ENCODE assay signal across 18 cellular contexts in genomic region chr21:25243809-25244208, GRCh38.
"Had no signal": no experiment of that assay in that cellular context is flagged by ENCODE, and none has a peak within 500 bp of the region (broad histone marks: within the 10 kb centered on the region; RNA-seq: fewer than 3 reads in every experiment).

No MANE protein-coding gene starts in this region.

- H3K27ac ChIP-seq: cardiac muscle cell, foreskin keratinocyte, left lung, right lobe of liver, tibial nerve had no signal

- H3K4me3 ChIP-seq: cardiac muscle cell, left lung, lung, mucosa of descending colon, right lobe of liver, tibial nerve had no signal

- DNase-seq: activated CD4-positive, alpha-beta T cell treated with anti-CD3 and anti-CD28 coated beads for 36 hours; activated CD4-positive, CD25-positive, alpha-beta regulatory T cell; activated effector memory CD4-positive, alpha-beta T cell treated with Interleukin-2 at 50 U/mL for 16 hours; activated naive CD4-positive, alpha-beta T cell treated with Interleukin-2 at 50 U/mL for 16 hours; activated T-cell treated with anti-CD3 and anti-CD28 coated beads for 4 hours; anterior cingulate cortex; cortex of kidney; foreskin keratinocyte; kidney glomerular epithelial cell; left lung; mucosa of descending colon; right lobe of liver; stimulated activated CD4-positive, alpha-beta T cell treated with anti-CD3 and anti-CD28 coated beads, Interleukin-2, amount 100 ng/mL, for 48 hours; stimulated activated naive CD4-positive, alpha-beta T cell treated with Interleukin-2 at 50 U/mL for 16 hours; T-helper 1 cell had no signal

- H3K36me3 ChIP-seq: cardiac muscle cell, left lung, right lobe of liver, tibial nerve had no signal

- H3K4me1 ChIP-seq: foreskin keratinocyte, left lung, right lobe of liver, tibial nerve had no signal

- H3K27me3 ChIP-seq: cardiac muscle cell, foreskin keratinocyte, left lung, right lobe of liver, tibial nerve had no signal
